ENCODE assay signal across 1 cellular context in the genomic region with DNA sequence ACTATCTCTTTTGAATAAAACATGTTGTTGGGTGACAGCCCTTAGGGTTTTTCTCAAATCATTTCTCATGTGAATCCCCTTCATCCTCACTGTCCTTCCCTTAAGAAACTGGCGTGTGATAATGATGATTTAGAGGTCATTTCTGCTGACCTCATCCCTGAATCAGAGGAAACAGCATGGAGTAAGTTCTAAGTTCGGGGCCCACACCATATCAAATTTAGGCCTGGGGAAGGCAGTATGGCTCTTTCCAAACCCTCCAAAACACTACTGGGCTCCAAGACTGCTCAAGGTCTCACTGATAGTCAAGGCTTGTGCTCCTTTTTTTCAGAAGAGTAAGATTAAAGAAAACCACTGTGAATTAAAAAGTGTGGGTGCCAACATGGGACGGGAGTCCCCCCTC.
TF ChIP-seq lines count a peak whose summit lies in the region.

No MANE protein-coding gene starts in this region.

TF ChIP-seq in H1, 55 proteins besides CTCF, POLR2A, EP300 and RAD21:
- TF ChIP-seq POU5F1 (IDR thresholded peaks at IDR 0.05; ENCODE audit: low read depth, low read length) = no peak
- TF ChIP-seq CBX8 (IDR thresholded peaks at IDR 0.05; ENCODE audit: borderline replicate concordance, low read depth, low read length) = no peak
- TF ChIP-seq TAF1 (IDR thresholded peaks at IDR 0.05; ENCODE audit: low read depth, low read length) = no peak
- no peak for TF ChIP-seq PHF8 (conservative IDR thresholded peaks at IDR 0.05; ENCODE audit: low read depth, low read length)
- TF ChIP-seq YY1 (IDR thresholded peaks at IDR 0.05; ENCODE audit: low read depth, low read length) = no peak
- TF ChIP-seq RFX5 (IDR thresholded peaks at IDR 0.05; ENCODE audit: borderline replicate concordance, low read depth, low read length) = no peak
- TF ChIP-seq KDM4A (IDR thresholded peaks at IDR 0.05; ENCODE audit: low read depth, low read length, severe bottlenecking) = no peak
- no peak for TF ChIP-seq SIN3A (conservative IDR thresholded peaks at IDR 0.05 in 1 of 2, IDR thresholded peaks at IDR 0.05 in 1 of 2; ENCODE audit: low read depth in 1 of 2, low read length in 2 of 2)
- no peak for TF ChIP-seq CHD2 (IDR thresholded peaks at IDR 0.05; ENCODE audit: low read length)
- TF ChIP-seq FOSL1 (IDR thresholded peaks at IDR 0.05; ENCODE audit: insufficient read depth, low read depth, low read length) = no peak
- no peak for TF ChIP-seq SP2 (IDR thresholded peaks at IDR 0.05; ENCODE audit: low read length)
